In the genomic region with DNA sequence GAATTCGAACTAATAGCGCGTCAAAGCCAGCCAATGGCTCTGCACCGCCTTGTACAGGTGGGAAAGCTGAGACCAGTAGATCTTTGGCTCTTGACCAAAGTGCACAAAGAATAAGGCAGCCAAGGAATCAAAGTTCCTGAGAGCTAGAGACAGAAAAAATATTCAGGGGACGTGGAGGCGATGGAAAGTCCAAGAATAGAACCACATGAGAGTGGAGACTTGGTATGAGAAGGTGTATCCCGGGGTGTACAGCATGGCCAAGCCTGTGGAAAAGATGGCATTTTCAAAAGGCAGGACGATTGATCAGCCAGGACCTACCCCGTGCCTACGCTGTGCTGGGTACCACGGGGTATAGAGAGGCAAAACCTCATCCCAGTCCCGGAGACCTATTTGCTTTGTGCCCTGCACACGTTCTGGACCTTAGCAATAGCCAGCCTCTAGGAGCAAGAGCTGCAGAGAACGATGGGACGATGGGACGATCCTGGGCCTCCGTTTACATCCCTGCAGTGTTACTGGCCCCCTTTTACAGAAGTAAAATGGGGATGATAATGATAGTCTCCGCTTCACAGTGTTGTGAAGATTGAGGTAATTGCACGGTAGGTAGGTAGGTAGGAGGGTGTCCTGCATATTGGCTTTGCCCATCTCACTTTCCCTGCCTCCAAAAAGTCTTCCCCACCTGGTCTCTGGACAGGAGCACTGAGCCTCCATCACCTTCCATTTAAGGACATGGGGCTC, we compare ENCODE assay signal across 8 cellular contexts. TPM values are rescaled to one million over a fixed set of nuclear protein-coding genes. Genes with fewer than 3 reads are reported as not detected.
A peak's percentile ranks its signal among the peaks of the same experiment; 100 is the strongest.
DNase-seq lines count a peak whose midpoint lies in the region; ATAC-seq, FAIRE-seq and TF ChIP-seq lines count a peak whose summit lies in the region.

No MANE protein-coding gene starts in this region.

- DNase-seq in AG04449 (ENCODE audit: low read depth, low spot score) (no peak), astrocyte (ENCODE audit: low read depth) (no peak), keratinocyte (ENCODE audit: low read depth, low spot score) (no peak), iPS-NIHi11 (ENCODE audit: low spot score) (no peak), NCI-H2171 (lab: John Stamatoyannopoulos, UW) (no peak)

- TF ChIP-seq CTCF in AG04449 (IDR thresholded peaks at IDR 0.05; ENCODE audit: insufficient read depth, low read length, missing control alignments) = no peak
- TF ChIP-seq CTCF in astrocyte (IDR thresholded peaks at IDR 0.05; ENCODE audit: insufficient read depth, low read depth, low read length) = no peak
- TF ChIP-seq CTCF in keratinocyte (optimal IDR thresholded peaks at IDR 0.05 in 1 of 3, IDR thresholded peaks at IDR 0.05 in 1 of 3, conservative IDR thresholded peaks at IDR 0.05 in 1 of 3; ENCODE audit: extremely low read depth in 1 of 3, insufficient read depth in 2 of 3, low read length in 3 of 3) = no peak

- dilution Hi-C loops in keratinocyte (cut with MboI; ENCODE audit: extremely low pct_ligation_motif_present, low sequenced_read_pairs) = no loop called here

- H3K27ac Mint-ChIP-seq in astrocyte (ENCODE audit: unreplicated experiment) = peak overlapping the region; percentile 23

- POLR2A ChIA-PET in AG04449 (lab: Yijun Ruan, JAX) = interaction anchor here (0.6 to 0.9 kb wide), 4 partner anchors 10 to 457 kb away, joined by 3 to 6 read pairs (median 3); partner anchors contain the start of gene MRPS25

- H3K9ac ChIP-seq in astrocyte (ENCODE audit: low read length) = peak overlapping the region; percentile 98
- H3K9ac ChIP-seq in keratinocyte (ENCODE audit: control insufficient read depth, extremely low read depth, insufficient read depth, low read length) = peak overlapping the region; percentile 96
- H3K9ac ChIP-seq in stomach smooth muscle (ENCODE audit: low read length in 2 of 2) = peak overlapping the region; percentile 86 to 93

- peaks cover 11% of the 10 kb centered on the region for H4K20me1 ChIP-seq in astrocyte (ENCODE audit: insufficient read depth, low read length)
- H4K20me1 ChIP-seq in keratinocyte (ENCODE audit: control insufficient read depth, extremely low read depth, insufficient read depth, low read length) = no peaks in the 10 kb centered on the region

- no peak for TF ChIP-seq EP300 in Ishikawa (IDR thresholded peaks at IDR 0.05; ENCODE audit: borderline replicate concordance)

- H3K27me3 ChIP-seq in astrocyte (ENCODE audit: insufficient read depth, low read length) (no peaks in the 10 kb centered on the region), keratinocyte (ENCODE audit: control insufficient read depth, extremely low read depth, insufficient read depth, low read length) (no peaks in the 10 kb centered on the region), stomach smooth muscle (ENCODE audit: control insufficient read depth in 1 of 2, insufficient read depth in 2 of 2, low read length in 2 of 2) (no peaks in the 10 kb centered on the region)

- H3K36me3 ChIP-seq in astrocyte (ENCODE audit: insufficient read depth, low read length) = peaks cover 12% of the 10 kb centered on the region
- peaks cover 5 to 6% of the 10 kb centered on the region in 2 experiments for H3K36me3 ChIP-seq in keratinocyte (ENCODE audit: control insufficient read depth in 2 of 2, extremely low read depth in 1 of 2, insufficient read depth in 2 of 2, low read length in 2 of 2)
- H3K36me3 ChIP-seq in stomach smooth muscle (ENCODE audit: control insufficient read depth in 2 of 2, insufficient read depth in 2 of 2, low read length in 2 of 2) = peaks cover 13 to 15% of the 10 kb centered on the region in 2 donors

- H3K27me3 Mint-ChIP-seq in astrocyte (ENCODE audit: low read depth, unreplicated experiment) = no peaks in the 10 kb centered on the region

- peak; percentile 24 for ATAC-seq in GM19438 (IDR thresholded peaks at IDR 0.05; ENCODE audit: low read depth, unreplicated experiment)

- H3K4me1 ChIP-seq in astrocyte (ENCODE audit: insufficient read depth, low read length) = peaks cover 15% of the 10 kb centered on the region
- H3K4me1 ChIP-seq in keratinocyte (ENCODE audit: control insufficient read depth, extremely low read depth, insufficient read depth, low read length) = peaks cover 16% of the 10 kb centered on the region
- peaks cover 25% of the 10 kb centered on the region for H3K4me1 ChIP-seq in stomach smooth muscle (ENCODE audit: control insufficient read depth, insufficient read depth, low read length)

- H3K4me3 ChIP-seq in AG04449 (ENCODE audit: low read depth, low read length) (peak overlapping the region; percentile 98), astrocyte (ENCODE audit: insufficient read depth, low read depth, low read length) (peak overlapping the region; percentile 100), keratinocyte (ENCODE audit: control insufficient read depth in 2 of 3, extremely low read depth in 1 of 3, insufficient read depth in 2 of 3, low read depth in 1 of 3, low read length in 3 of 3) (peak overlapping the region; percentile 94 to 100 (median 99)), stomach smooth muscle (ENCODE audit: low read length in 2 of 2) (peak overlapping the region; percentile 99)

- H3K4me2 ChIP-seq in astrocyte (ENCODE audit: low read length) (peak overlapping the region; percentile 93), keratinocyte (ENCODE audit: control insufficient read depth, extremely low read depth, insufficient read depth, low read depth, low read length) (peak overlapping the region; percentile 100)

- H2AFZ ChIP-seq in astrocyte (ENCODE audit: low read depth, low read length) (peak overlapping the region; percentile 92), keratinocyte (ENCODE audit: control insufficient read depth, low read length) (peak overlapping the region; percentile 99)

- peaks cover 3% of the 10 kb centered on the region for H3K4me1 Mint-ChIP-seq in astrocyte (ENCODE audit: low read depth, unreplicated experiment)

- FAIRE-seq in astrocyte (lab: Jason Lieb, UNC) (no peak), keratinocyte (lab: Jason Lieb, UNC) (no peak)

- H3K9me3 Mint-ChIP-seq in astrocyte (ENCODE audit: unreplicated experiment) = no peaks in the 10 kb centered on the region

- TF ChIP-seq RAD21 in Ishikawa (IDR thresholded peaks at IDR 0.05; ENCODE audit: low read depth) = no peak

- H3K27ac ChIP-seq in astrocyte (ENCODE audit: low read depth, low read length) = peak overlapping the region; percentile 42
- peak overlapping the region; percentile 64 for H3K27ac ChIP-seq in keratinocyte (ENCODE audit: control insufficient read depth, insufficient read depth, low read length)
- peak overlapping the region; percentile 88 for H3K27ac ChIP-seq in stomach smooth muscle (ENCODE audit: low read length)

- H3K79me2 ChIP-seq in astrocyte (ENCODE audit: insufficient read depth, low read length) (peaks cover 30% of the 10 kb centered on the region), keratinocyte (ENCODE audit: control insufficient read depth, insufficient read depth, low read length) (peaks cover 22% of the 10 kb centered on the region)

- H3K9me1 ChIP-seq in keratinocyte (ENCODE audit: control insufficient read depth, extremely low read depth, insufficient read depth, low read length) = no peaks in the 10 kb centered on the region

- H3K36me3 Mint-ChIP-seq in astrocyte (ENCODE audit: low read depth, unreplicated experiment) = peaks cover 2% of the 10 kb centered on the region

- H3K9me3 ChIP-seq in astrocyte (ENCODE audit: insufficient read depth, low read depth, low read length) (no peaks in the 10 kb centered on the region), keratinocyte (ENCODE audit: control insufficient read depth, low read depth, low read length) (no peaks in the 10 kb centered on the region), stomach smooth muscle (ENCODE audit: control insufficient read depth in 2 of 2, low read length in 2 of 2) (no peaks in the 10 kb centered on the region)

- H3K4me3 Mint-ChIP-seq in astrocyte (ENCODE audit: unreplicated experiment) = peak overlapping the region; percentile 93

- CTCF ChIA-PET in AG04449 (lab: Yijun Ruan, JAX) = interaction anchor here (1.0 to 4.5 kb wide), 3 partner anchors 10 to 174 kb away, joined by 3 to 42 read pairs (median 4); no protein-coding TSS in a partner anchor

TF ChIP-seq in Ishikawa, 13 proteins besides CTCF, POLR2A, EP300 and RAD21:
- TF ChIP-seq TEAD4 (IDR thresholded peaks at IDR 0.05) = no peak
- TF ChIP-seq NFIC (IDR thresholded peaks at IDR 0.05) = peak; percentile 4; the same call in 1 of the 2 replicates
- TF ChIP-seq YY1 (IDR thresholded peaks at IDR 0.05; ENCODE audit: low read depth) = no peak
TF ChIP-seq in Ishikawa: peak in this region for 1.

RNA-seq across cellular contexts. Expression of gene RBSN, which starts 0.6 kb away (rescaled TPM):
- total RNA-seq in astrocyte = 19.6 and 20.3 TPM in 2 replicates
- 7.0 to 8.4 TPM (median 7.8 TPM) in 3 replicates for polyA plus RNA-seq in keratinocyte
- polyA plus RNA-seq in keratinocyte (2011; ENCODE audit: low read depth) = 8.6 TPM
- polyA plus RNA-seq in keratinocyte (2011; cell fraction: cytosol; rRNA removed) = 7.1 and 8.5 TPM in 2 replicates
- 12.2 and 13.2 TPM in 2 replicates for polyA plus RNA-seq in keratinocyte (2011; cell fraction: nucleus; rRNA removed)
- 9.1 and 11.4 TPM in 2 replicates for polyA plus RNA-seq in keratinocyte (2012; ENCODE audit: low replicate concordance)
- 14.6 to 19.6 TPM (median 17.9 TPM) in 3 replicates for polyA minus RNA-seq in keratinocyte
- polyA minus RNA-seq in keratinocyte (2011; cell fraction: cytosol; rRNA and poly(A)+ RNA removed) = 19.6 TPM
- 10.2 and 16.4 TPM in 2 replicates for polyA minus RNA-seq in keratinocyte (2011; cell fraction: nucleus; rRNA and poly(A)+ RNA removed)

RNA-seq across cellular contexts. Expression of gene MRPS25, which starts 34.4 kb away (rescaled TPM):
- 32.9 and 38.9 TPM in 2 replicates for total RNA-seq in astrocyte
- polyA plus RNA-seq in keratinocyte = 32.1 to 54.5 TPM (median 43.2 TPM) in 3 replicates
- 11.1 TPM for polyA plus RNA-seq in keratinocyte (2011; ENCODE audit: low read depth)
- polyA plus RNA-seq in keratinocyte (2011; cell fraction: cytosol; rRNA removed) = 19.3 and 23.4 TPM in 2 replicates
- 110 and 114 TPM in 2 replicates for polyA plus RNA-seq in keratinocyte (2011; cell fraction: nucleus; rRNA removed)
- polyA plus RNA-seq in keratinocyte (2012; ENCODE audit: low replicate concordance) = 31.6 and 51.8 TPM in 2 replicates
- polyA minus RNA-seq in keratinocyte = 4.2 to 19.8 TPM (median 7.6 TPM) in 3 replicates
- 21.1 TPM for polyA minus RNA-seq in keratinocyte (2011; cell fraction: cytosol; rRNA and poly(A)+ RNA removed)
- polyA minus RNA-seq in keratinocyte (2011; cell fraction: nucleus; rRNA and poly(A)+ RNA removed) = 9.8 and 17.8 TPM in 2 replicates
